ENCODE assay signal across 1 cellular context in the genomic region with DNA sequence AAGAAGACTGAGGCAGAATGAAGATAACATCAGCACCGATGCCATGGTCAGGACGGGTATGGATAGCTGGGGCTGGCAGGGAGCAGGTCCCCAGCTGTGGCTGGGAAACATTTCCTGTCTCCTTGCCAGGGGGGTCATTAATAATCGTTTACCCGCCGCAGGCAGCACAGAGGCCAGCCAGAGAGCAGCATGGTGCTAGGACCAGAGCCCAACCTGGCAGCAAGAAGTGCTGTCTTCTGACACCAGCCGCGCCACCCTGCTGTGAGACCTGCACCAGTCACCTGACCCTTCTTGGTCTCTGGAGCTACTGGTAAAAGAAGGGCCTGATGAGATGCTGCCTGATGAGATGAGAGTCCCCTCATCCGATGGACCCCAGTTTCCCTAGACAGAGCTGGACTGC.
TF ChIP-seq lines count a peak whose summit lies in the region.

No MANE protein-coding gene starts in this region.

TF ChIP-seq in SK-N-SH treated with all-trans-retinoic acid at 6 μM for 48 hours, 23 proteins besides CTCF, POLR2A, EP300 and RAD21 (continued from another document):
- TF ChIP-seq, protein P1, sequence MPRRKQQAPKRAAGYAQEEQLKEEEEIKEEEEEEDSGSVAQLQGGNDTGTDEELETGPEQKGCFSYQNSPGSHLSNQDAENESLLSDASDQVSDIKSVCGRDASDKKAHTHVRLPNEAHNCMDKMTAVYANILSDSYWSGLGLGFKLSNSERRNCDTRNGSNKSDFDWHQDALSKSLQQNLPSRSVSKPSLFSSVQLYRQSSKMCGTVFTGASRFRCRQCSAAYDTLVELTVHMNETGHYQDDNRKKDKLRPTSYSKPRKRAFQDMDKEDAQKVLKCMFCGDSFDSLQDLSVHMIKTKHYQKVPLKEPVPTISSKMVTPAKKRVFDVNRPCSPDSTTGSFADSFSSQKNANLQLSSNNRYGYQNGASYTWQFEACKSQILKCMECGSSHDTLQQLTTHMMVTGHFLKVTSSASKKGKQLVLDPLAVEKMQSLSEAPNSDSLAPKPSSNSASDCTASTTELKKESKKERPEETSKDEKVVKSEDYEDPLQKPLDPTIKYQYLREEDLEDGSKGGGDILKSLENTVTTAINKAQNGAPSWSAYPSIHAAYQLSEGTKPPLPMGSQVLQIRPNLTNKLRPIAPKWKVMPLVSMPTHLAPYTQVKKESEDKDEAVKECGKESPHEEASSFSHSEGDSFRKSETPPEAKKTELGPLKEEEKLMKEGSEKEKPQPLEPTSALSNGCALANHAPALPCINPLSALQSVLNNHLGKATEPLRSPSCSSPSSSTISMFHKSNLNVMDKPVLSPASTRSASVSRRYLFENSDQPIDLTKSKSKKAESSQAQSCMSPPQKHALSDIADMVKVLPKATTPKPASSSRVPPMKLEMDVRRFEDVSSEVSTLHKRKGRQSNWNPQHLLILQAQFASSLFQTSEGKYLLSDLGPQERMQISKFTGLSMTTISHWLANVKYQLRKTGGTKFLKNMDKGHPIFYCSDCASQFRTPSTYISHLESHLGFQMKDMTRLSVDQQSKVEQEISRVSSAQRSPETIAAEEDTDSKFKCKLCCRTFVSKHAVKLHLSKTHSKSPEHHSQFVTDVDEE (CRISPR knock-in tag; IDR thresholded peaks at IDR 0.05) = no peak
- TF ChIP-seq OSR1 (CRISPR knock-in tag; IDR thresholded peaks at IDR 0.05) = no peak
- TF ChIP-seq ISL1 (CRISPR knock-in tag; IDR thresholded peaks at IDR 0.05) = no peak
- TF ChIP-seq SNAI2 (CRISPR knock-in tag; IDR thresholded peaks at IDR 0.05) = no peak
- no peak for TF ChIP-seq CSDC2 (CRISPR knock-in tag; IDR thresholded peaks at IDR 0.05)
- TF ChIP-seq BACH2 (CRISPR knock-in tag; IDR thresholded peaks at IDR 0.05; ENCODE audit: borderline replicate concordance) = no peak
- no peak for TF ChIP-seq TCF4 (CRISPR knock-in tag; IDR thresholded peaks at IDR 0.05; ENCODE audit: borderline replicate concordance)
- TF ChIP-seq, protein P2, sequence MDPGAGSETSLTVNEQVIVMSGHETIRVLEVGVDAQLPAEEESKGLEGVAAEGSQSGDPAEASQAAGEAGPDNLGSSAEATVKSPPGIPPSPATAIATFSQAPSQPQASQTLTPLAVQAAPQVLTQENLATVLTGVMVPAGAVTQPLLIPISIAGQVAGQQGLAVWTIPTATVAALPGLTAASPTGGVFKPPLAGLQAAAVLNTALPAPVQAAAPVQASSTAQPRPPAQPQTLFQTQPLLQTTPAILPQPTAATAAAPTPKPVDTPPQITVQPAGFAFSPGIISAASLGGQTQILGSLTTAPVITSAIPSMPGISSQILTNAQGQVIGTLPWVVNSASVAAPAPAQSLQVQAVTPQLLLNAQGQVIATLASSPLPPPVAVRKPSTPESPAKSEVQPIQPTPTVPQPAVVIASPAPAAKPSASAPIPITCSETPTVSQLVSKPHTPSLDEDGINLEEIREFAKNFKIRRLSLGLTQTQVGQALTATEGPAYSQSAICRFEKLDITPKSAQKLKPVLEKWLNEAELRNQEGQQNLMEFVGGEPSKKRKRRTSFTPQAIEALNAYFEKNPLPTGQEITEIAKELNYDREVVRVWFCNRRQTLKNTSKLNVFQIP (CRISPR knock-in tag; IDR thresholded peaks at IDR 0.05; ENCODE audit: borderline replicate concordance, low read depth) = no peak
- TF ChIP-seq ZFP3 (CRISPR knock-in tag; IDR thresholded peaks at IDR 0.05) = no peak
- TF ChIP-seq ZNF8 (CRISPR knock-in tag; IDR thresholded peaks at IDR 0.05) = no peak
